21 cellular contexts compared by ENCODE assay signal in the genomic region with DNA sequence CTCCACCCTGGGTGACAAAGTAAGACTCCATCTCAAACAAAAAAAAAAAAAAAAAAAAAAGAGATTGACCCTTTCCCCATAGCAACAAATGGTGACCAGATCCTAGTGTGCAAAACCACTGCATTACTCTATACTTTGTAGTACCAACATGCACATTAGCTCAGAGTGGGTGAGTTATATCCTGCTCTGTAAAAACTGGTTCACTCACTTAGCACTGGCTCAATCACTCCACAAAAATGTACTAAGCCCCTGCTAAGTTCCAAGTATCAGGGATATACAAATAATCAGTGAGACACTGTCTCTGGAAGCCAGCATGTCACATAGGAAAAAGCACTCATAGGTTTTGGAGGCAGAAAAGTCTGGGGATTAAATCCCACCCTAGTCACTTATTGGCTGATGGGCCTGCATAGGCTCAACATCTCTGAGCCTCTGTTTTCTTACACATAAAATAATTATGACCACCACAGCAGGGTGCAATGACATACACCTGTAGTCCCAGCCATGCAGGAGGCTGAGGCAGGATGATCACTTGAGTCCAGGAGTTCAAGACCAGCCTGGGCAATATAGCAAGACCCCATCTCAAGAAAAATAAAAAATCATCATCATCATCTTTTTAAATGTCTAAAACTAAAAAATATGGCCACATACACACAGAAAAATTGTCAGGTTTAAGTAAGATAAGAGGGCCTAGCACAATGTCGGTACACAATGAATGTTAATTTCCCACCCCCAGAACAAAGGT. TPM values are rescaled to one million over a fixed set of nuclear protein-coding genes. Genes with fewer than 3 reads are reported as not detected.
DNase-seq lines count a peak whose midpoint lies in the region; ATAC-seq, FAIRE-seq and TF ChIP-seq lines count a peak whose summit lies in the region.
"Had no signal": no experiment of that assay in that cellular context is flagged by ENCODE, and none has a peak within 500 bp of the region (broad histone marks: within the 10 kb centered on the region; RNA-seq: fewer than 3 reads in every experiment).

No MANE protein-coding gene starts in this region.

- no peak overlapping the region for H4K91ac ChIP-seq in mesenchymal stem cell (ENCODE audit: low read length)

- H3K4me2 ChIP-seq in K562 (ENCODE audit: insufficient read depth, low read length) (no peak overlapping the region), mesenchymal stem cell (ENCODE audit: low read length, poor library complexity, severe bottlenecking) (no peak overlapping the region)
- H3K4me2 ChIP-seq: BLaER1 treated with 17β-estradiol and CSF1 and Interleukin-3, amounts not matched to agents 10 nM and 100 nM had no signal

- no peak for TF ChIP-seq CTCF in K562 (IDR thresholded peaks at IDR 0.05 in 2 of 3, conservative IDR thresholded peaks at IDR 0.05 in 1 of 3; ENCODE audit: insufficient read depth in 2 of 3, low read depth in 1 of 3, low read length in 3 of 3)

- H3K4me3 ChIP-seq in K562: no peak overlapping the region
- no peak overlapping the region for H3K4me3 ChIP-seq in mesenchymal stem cell (ENCODE audit: insufficient read depth in 1 of 2, low read depth in 1 of 2, low read length in 2 of 2)
- H3K4me3 ChIP-seq: BLaER1 treated with 17β-estradiol and CSF1 and Interleukin-3, amounts not matched to agents 10 nM and 100 nM; heart left ventricle; tibial artery had no signal

- H3K9ac ChIP-seq in K562 (ENCODE audit: insufficient read depth in 1 of 2, low read depth in 2 of 2, low read length in 2 of 2) (no peak overlapping the region), mesenchymal stem cell (ENCODE audit: low read length) (no peak overlapping the region)
- H3K9ac ChIP-seq: BLaER1 treated with 17β-estradiol and CSF1 and Interleukin-3, amounts not matched to agents 10 nM and 100 nM had no signal

- no peak for ATAC-seq in K562
- ATAC-seq in HG03432 (IDR thresholded peaks at IDR 0.05; ENCODE audit: unreplicated experiment): no peak
- ATAC-seq in HG02981 (IDR thresholded peaks at IDR 0.05; ENCODE audit: unreplicated experiment): no peak
- ATAC-seq: heart left ventricle; naive thymus-derived CD4-positive, alpha-beta T cell; stimulated activated memory B cell treated with anti-CD40 and anti-IgM and Interleukin-4, amounts not matched to agents 10 μg/mL and 1 μg/mL and 100 μg/mL, for 72 hours had no signal

- H2BK120ac ChIP-seq in mesenchymal stem cell (ENCODE audit: low read depth, low read length): no peak overlapping the region

- peaks cover 30% of the 10 kb centered on the region for H3K79me1 ChIP-seq in mesenchymal stem cell (replicated peaks; ENCODE audit: low read length, poor library complexity, severe bottlenecking)

- TF ChIP-seq RAD21 in K562 (CRISPR knock-in tag; conservative IDR thresholded peaks at IDR 0.05 in 1 of 2, IDR thresholded peaks at IDR 0.05 in 1 of 2): no peak

- no peak for FAIRE-seq in K562 (lab: Jason Lieb, UNC)
- FAIRE-seq: islet of Langerhans had no signal

- no peaks in the 10 kb centered on the region for H3K4me1 ChIP-seq in K562 (replicated peaks in 1 of 2; ENCODE audit: control insufficient read depth in 2 of 2, insufficient read depth in 2 of 2, low read length in 2 of 2)
- H3K4me1 ChIP-seq in mesenchymal stem cell (ENCODE audit: control insufficient read depth, insufficient read depth, low read depth, low read length): peaks cover 1% of the 10 kb centered on the region
- H3K4me1 ChIP-seq: heart left ventricle, tibial artery had no signal

- no peaks in the 10 kb centered on the region for H3K79me2 ChIP-seq in K562 (ENCODE audit: control insufficient read depth, insufficient read depth, low read length)

- H3K4ac ChIP-seq in mesenchymal stem cell (ENCODE audit: low read depth in 1 of 2, low read length in 2 of 2): no peak overlapping the region

- H4K8ac ChIP-seq in mesenchymal stem cell (ENCODE audit: low read length): no peak overlapping the region

- no peaks in the 10 kb centered on the region for H4K20me1 ChIP-seq in K562 (replicated peaks; ENCODE audit: control insufficient read depth, insufficient read depth, low read length)

- H3K36me3 ChIP-seq in K562 (ENCODE audit: control insufficient read depth, insufficient read depth, low read length) (no peaks in the 10 kb centered on the region), mesenchymal stem cell (ENCODE audit: control insufficient read depth in 1 of 2, insufficient read depth in 2 of 2, low read depth in 1 of 2, low read length in 2 of 2) (peaks cover 0 to 3% of the 10 kb centered on the region in 2 experiments)
- H3K36me3 ChIP-seq: heart left ventricle had no signal

- H2AK5ac ChIP-seq in mesenchymal stem cell (ENCODE audit: low read length, severe bottlenecking): no peak overlapping the region

- no peaks in the 10 kb centered on the region for H3K27me3 ChIP-seq in K562 (ENCODE audit: control insufficient read depth in 2 of 2, insufficient read depth in 2 of 2, low read length in 2 of 2)
- H3K27me3 ChIP-seq in mesenchymal stem cell (ENCODE audit: control insufficient read depth in 1 of 2, insufficient read depth in 1 of 2, low read length in 2 of 2): no peaks in the 10 kb centered on the region
- H3K27me3 ChIP-seq: BLaER1 treated with 17β-estradiol and CSF1 and Interleukin-3, amounts not matched to agents 10 nM and 100 nM; heart left ventricle; tibial artery had no signal

- H3K23ac ChIP-seq in mesenchymal stem cell (ENCODE audit: low read length in 2 of 2): no peak overlapping the region

- H2AFZ ChIP-seq in K562 (ENCODE audit: low read depth, low read length) (no peak overlapping the region), mesenchymal stem cell (ENCODE audit: low read depth, low read length) (no peak overlapping the region)

- no peak overlapping the region for H3K14ac ChIP-seq in mesenchymal stem cell (ENCODE audit: low read length in 2 of 2)

- H3K9me3 ChIP-seq in K562 (replicated peaks; ENCODE audit: control insufficient read depth, insufficient read depth, low read depth, low read length) (no peaks in the 10 kb centered on the region), mesenchymal stem cell (ENCODE audit: control insufficient read depth, low read length) (no peaks in the 10 kb centered on the region)
- H3K9me3 ChIP-seq: heart left ventricle, tibial artery had no signal

- H2BK12ac ChIP-seq in mesenchymal stem cell (ENCODE audit: low read length in 2 of 2): no peak overlapping the region

- peak overlapping the region in 1 of 2 experiments; percentile 11 for H3K18ac ChIP-seq in mesenchymal stem cell (ENCODE audit: low read depth in 1 of 2, low read length in 2 of 2)

- H3K27ac ChIP-seq in K562 (ENCODE audit: extremely low read depth, low read depth, low read length): no peak overlapping the region
- no peak overlapping the region for H3K27ac ChIP-seq in mesenchymal stem cell (ENCODE audit: low read length, poor library complexity, severe bottlenecking)
- no peak overlapping the region for H3K27ac ChIP-seq in caudate nucleus (ENCODE audit: low read depth, low read length)
- H3K27ac ChIP-seq: BLaER1 treated with 17β-estradiol and CSF1 and Interleukin-3, amounts not matched to agents 10 nM and 100 nM; heart left ventricle; tibial artery had no signal

- no TSS peak for BruUV-seq in K562 (replicated peaks; lab: Mats Ljungman, UMichigan)

- POLR2A ChIA-PET in K562 (lab: Yijun Ruan, JAX): no interaction called here

- no peaks in the 10 kb centered on the region for H3K9me1 ChIP-seq in K562 (ENCODE audit: control insufficient read depth, insufficient read depth, low read length)

- in situ Hi-C loops in K562 (cut with MboI): no loop called here

- WGBS in K562 (ENCODE audit: insufficient coverage, low coverage, missing lambda C conversion rate): 8% methylated on average over 1 of the region's 1 CpG
- no CpG with 5 or more reads among the region's 1 CpG for WGBS in mesenchymal stem cell

- no peak for TF ChIP-seq EP300 in K562 (IDR thresholded peaks at IDR 0.05; ENCODE audit: low read length)

- CTCF ChIA-PET in K562 (lab: Yijun Ruan, JAX; ENCODE audit: low intra/inter-chr PET ratio): no interaction called here

- H2BK5ac ChIP-seq in mesenchymal stem cell (ENCODE audit: low read depth, low read length, poor library complexity, severe bottlenecking): no peak overlapping the region

- intact Hi-C loops in K562 (cut with micrococcal nuclease): no loop called here

- H2BK15ac ChIP-seq in mesenchymal stem cell (ENCODE audit: low read depth, poor library complexity, severe bottlenecking): no peak overlapping the region

- TF ChIP-seq POLR2A in K562 (conservative IDR thresholded peaks at IDR 0.05): no peak

- DNase-seq in GM03348 (ENCODE audit: low spot score) (peak; percentile 33), NCI-H460 (ENCODE audit: extremely low read depth, low read depth) (peak; percentile 65), K562 (ENCODE audit: extremely low read depth in 1 of 4, low spot score in 3 of 4) (no peak), mesenchymal stem cell (peak; percentile 61), caudate nucleus (lab: John Stamatoyannopoulos, UW) (no peak)
- DNase-seq in activated CD4-positive, alpha-beta T cell treated with anti-CD3 and anti-CD28 coated beads, Interleukin-2, amount 50 U/mL, for 1 hour: no peak
- DNase-seq: activated CD4-positive, alpha-beta T cell treated with anti-CD3 and anti-CD28 coated beads for 4 hours; activated CD8-positive, alpha-beta memory T cell treated with anti-CD3 and anti-CD28 coated beads, Interleukin-2, amount 50 U/mL, for 48 hours; activated gamma-delta T cell; aorta; heart left ventricle; naive thymus-derived CD4-positive, alpha-beta T cell; NCI-H1092; NCI-H2107; T1000; tibial artery had no signal

TF ChIP-seq in K562, 482 proteins besides CTCF, POLR2A, EP300 and RAD21 (continues in another document):
- no peak for TF ChIP-seq PPARD (CRISPR knock-in tag; IDR thresholded peaks at IDR 0.05)

RNA-seq across cellular contexts. Expression of a gene that starts 11.9 kb away (rescaled TPM):
- 5.0 and 5.3 TPM in 2 replicates for total RNA-seq in NCI-H460 (2014; rRNA removed; shearing (Covaris generic))
- polyA plus RNA-seq in NCI-H460 (2014; cell fraction: nucleus; rRNA removed): 4.7 and 7.2 TPM in 2 replicates
- 6.6 and 8.0 TPM in 2 replicates for total RNA-seq in K562 (2011; cell fraction: chromatin; rRNA removed; ENCODE audit: low replicate concordance)
- total RNA-seq in K562 (2011; cell fraction: nucleolus; rRNA removed): 3.7 and 4.7 TPM in 2 replicates
- total RNA-seq in K562 (2011; cell fraction: nucleoplasm; rRNA removed): 8.6 and 13.1 TPM in 2 replicates
- total RNA-seq in K562 (2014; rRNA removed) (2.5 and 2.7 TPM in 2 replicates), K562 (2014; rRNA removed; fragmentation: Illumina TruSeq; extraction: Trizol) (2.6 and 2.9 TPM in 2 replicates), K562 (2015; rRNA removed; fragmentation: Illumina TruSeq; extraction: Trizol) (3.5 and 4.4 TPM in 2 replicates), K562 (2021) (7.1 and 7.2 TPM in 2 replicates)
- polyA plus RNA-seq in K562 (2011; rRNA removed) (3.0 and 4.8 TPM in 2 replicates), K562 (2014; fragmentation: Illumina TruSeq; extraction: Trizol) (4.8 TPM in 2 replicates), K562 (2014; fragmentation: Nextera tagmentation; extraction: Ambion mirVana) (under 1 TPM; 0.44 to 0.69 TPM), K562 (2014; rRNA removed) (2.5 and 3.5 TPM in 2 replicates)
- polyA plus RNA-seq in K562 (2011; cell fraction: cytosol; rRNA removed): 4.2 and 4.7 TPM in 2 replicates
- polyA plus RNA-seq in K562 (2011; cell fraction: nucleus; rRNA removed): 10.6 and 13.9 TPM in 2 replicates
- polyA plus RNA-seq in K562 (2012): 5.3 and 8.3 TPM in 2 replicates
- polyA minus RNA-seq in K562 (2011; rRNA and poly(A)+ RNA removed): 3.7 and 4.9 TPM in 2 replicates
- polyA minus RNA-seq in K562 (2011; cell fraction: cytosol; rRNA and poly(A)+ RNA removed): 3.2 and 3.5 TPM in 2 replicates
- 3.6 and 4.6 TPM in 2 replicates for polyA minus RNA-seq in K562 (2011; cell fraction: nucleus; rRNA and poly(A)+ RNA removed)
- 22.5 TPM for polyA plus RNA-seq in mesenchymal stem cell (2013, experiment 1 of 2)
- polyA plus RNA-seq in mesenchymal stem cell (2013, experiment 2 of 2): 20.6 TPM

Comparison
In these comparisons a context has a peak if more than half of its experiments do, and no peak if none do; other contexts are left out.
1. DNase-seq: peak in GM03348 (single experiment), NCI-H460 (single experiment) and mesenchymal stem cell (single experiment); none in K562 (0 of 4), activated CD4-positive, alpha-beta T cell treated with anti-CD3 and anti-CD28 coated beads, Interleukin-2, amount 50 U/mL, for 1 hour (single experiment) and caudate nucleus (0 of 61).